In genomic region chr6:14742680-14743079, GRCh38 we compare ENCODE assay signal across 15 cellular contexts.
A peak's percentile ranks its signal among the peaks of the same experiment; 100 is the strongest.
DNase-seq lines count a peak whose midpoint lies in the region; ATAC-seq, FAIRE-seq and TF ChIP-seq lines count a peak whose summit lies in the region.
"Had no signal": no experiment of that assay in that cellular context is flagged by ENCODE, and none has a peak within 500 bp of the region (broad histone marks: within the 10 kb centered on the region; RNA-seq: fewer than 3 reads in every experiment).

No MANE protein-coding gene starts in this region.

- H3K79me2 ChIP-seq in keratinocyte (ENCODE audit: control insufficient read depth, insufficient read depth, low read length): no peaks in the 10 kb centered on the region

- no peak for TF ChIP-seq EP300 in upper lobe of left lung (IDR thresholded peaks at IDR 0.05)

- H3K27me3 ChIP-seq in keratinocyte (ENCODE audit: control insufficient read depth, extremely low read depth, insufficient read depth, low read length) (no peaks in the 10 kb centered on the region), upper lobe of left lung (no peaks in the 10 kb centered on the region)
- H3K27me3 ChIP-seq: vagina had no signal

- H4K20me1 ChIP-seq in keratinocyte (ENCODE audit: control insufficient read depth, extremely low read depth, insufficient read depth, low read length): no peaks in the 10 kb centered on the region

- peak overlapping the region in 2 of 3 experiments; percentile 22 to 35 for H3K4me3 ChIP-seq in keratinocyte (ENCODE audit: control insufficient read depth in 2 of 3, extremely low read depth in 1 of 3, insufficient read depth in 2 of 3, low read depth in 1 of 3, low read length in 3 of 3)
- H3K4me3 ChIP-seq in upper lobe of left lung: no peak overlapping the region
- H3K4me3 ChIP-seq: vagina had no signal

- H3K27ac Mint-ChIP-seq in activated naive CD4-positive, alpha-beta T cell treated with anti-CD3 and anti-CD28 coated beads, Interleukin-2, amount 50 U/mL, for 72 hours: peak overlapping the region; percentile 99 to 100
- peak overlapping the region; percentile 100 for H3K27ac Mint-ChIP-seq in activated T-helper 17 cell treated with anti-CD3 and anti-CD28 coated beads, Interleukin-2, amount 50 U/mL, for 72 hours

- H3K4me3 Mint-ChIP-seq in activated T-helper 17 cell treated with anti-CD3 and anti-CD28 coated beads, Interleukin-2, amount 50 U/mL, for 72 hours: peak overlapping the region; percentile 78

- TF ChIP-seq CTCF in keratinocyte (optimal IDR thresholded peaks at IDR 0.05 in 1 of 3, IDR thresholded peaks at IDR 0.05 in 1 of 3, conservative IDR thresholded peaks at IDR 0.05 in 1 of 3; ENCODE audit: extremely low read depth in 1 of 3, insufficient read depth in 2 of 3, low read length in 3 of 3): no peak
- TF ChIP-seq CTCF in upper lobe of left lung (IDR thresholded peaks at IDR 0.05): no peak

- peaks cover 33% of the 10 kb centered on the region for H3K4me1 ChIP-seq in keratinocyte (ENCODE audit: control insufficient read depth, extremely low read depth, insufficient read depth, low read length)
- peaks cover 0 to 7% (median 0%) of the 10 kb centered on the region in 4 donors for H3K4me1 ChIP-seq in upper lobe of left lung

- ATAC-seq in activated naive CD4-positive, alpha-beta T cell treated with anti-CD3 and anti-CD28 coated beads, Interleukin-2, amount 50 U/mL, for 72 hours: no peak
- ATAC-seq in activated T-helper 17 cell treated with anti-CD3 and anti-CD28 coated beads, Interleukin-2, amount 50 U/mL, for 72 hours (replicated peaks): no peak
- ATAC-seq in upper lobe of left lung (ENCODE audit: low FRiP score in 2 of 2) (no peak), HG03520 (IDR thresholded peaks at IDR 0.05; ENCODE audit: unreplicated experiment) (no peak)
- ATAC-seq: left colon had no signal

- TF ChIP-seq POLR2A in upper lobe of left lung (IDR thresholded peaks at IDR 0.05): no peak

- H3K27ac ChIP-seq in keratinocyte (ENCODE audit: control insufficient read depth, insufficient read depth, low read length) (peak overlapping the region; percentile 100), upper lobe of left lung (peak overlapping the region; percentile 9 to 71 (median 60))
- H3K27ac ChIP-seq: WERI-Rb-1 had no signal

- peaks cover 55 to 68% of the 10 kb centered on the region in 2 donors for H3K36me3 Mint-ChIP-seq in activated naive CD4-positive, alpha-beta T cell treated with anti-CD3 and anti-CD28 coated beads, Interleukin-2, amount 50 U/mL, for 72 hours
- H3K36me3 Mint-ChIP-seq in activated T-helper 17 cell treated with anti-CD3 and anti-CD28 coated beads, Interleukin-2, amount 50 U/mL, for 72 hours (ENCODE audit: low read depth): peaks cover 39% of the 10 kb centered on the region

- H3K36me3 ChIP-seq in keratinocyte (ENCODE audit: control insufficient read depth in 2 of 2, extremely low read depth in 1 of 2, insufficient read depth in 2 of 2, low read length in 2 of 2) (no peaks in the 10 kb centered on the region), upper lobe of left lung (no peaks in the 10 kb centered on the region)
- H3K36me3 ChIP-seq: vagina, WERI-Rb-1 had no signal

- H3K9ac ChIP-seq in keratinocyte (ENCODE audit: control insufficient read depth, extremely low read depth, insufficient read depth, low read length): peak overlapping the region; percentile 92

- H3K4me1 Mint-ChIP-seq in activated T-helper 17 cell treated with anti-CD3 and anti-CD28 coated beads, Interleukin-2, amount 50 U/mL, for 72 hours: peaks cover 64% of the 10 kb centered on the region

- dilution Hi-C loops in keratinocyte (cut with MboI; ENCODE audit: extremely low pct_ligation_motif_present, low sequenced_read_pairs): no loop called here

- H3K9me3 ChIP-seq in keratinocyte (ENCODE audit: control insufficient read depth, low read depth, low read length) (peaks cover 2% of the 10 kb centered on the region), upper lobe of left lung (no peaks in the 10 kb centered on the region)
- H3K9me3 ChIP-seq: vagina had no signal

- no peaks in the 10 kb centered on the region for H3K27me3 Mint-ChIP-seq in activated T-helper 17 cell treated with anti-CD3 and anti-CD28 coated beads, Interleukin-2, amount 50 U/mL, for 72 hours

- DNase-seq in activated naive CD4-positive, alpha-beta T cell treated with anti-CD3 and anti-CD28 coated beads, Interleukin-2, amount 50 U/mL, for 72 hours (ENCODE audit: low spot score in 2 of 2): no peak
- DNase-seq in activated naive CD4-positive, alpha-beta T cell (lab: John Stamatoyannopoulos, UW): no peak
- no peak for DNase-seq in keratinocyte (ENCODE audit: low read depth, low spot score)
- DNase-seq in upper lobe of left lung: no peak
- no peak for DNase-seq in stimulated activated CD4-positive, alpha-beta T cell treated with anti-CD3 and anti-CD28 coated beads, Interleukin-4, amount 100 ng/mL, for 4 hours
- no peak for DNase-seq in NOMO-1 (lab: John Stamatoyannopoulos, UW; ENCODE audit: unreplicated experiment in 2 of 2)
- DNase-seq: activated CD8-positive, alpha-beta memory T cell treated with anti-CD3 and anti-CD28 coated beads, Interleukin-2, amount 50 U/mL, for 4 hours; KBM-7; left colon; NCI-H69; stimulated activated naive CD4-positive, alpha-beta T cell treated with Interleukin-2 at 50 U/mL for 16 hours; WERI-Rb-1 had no signal

- no peak overlapping the region for H2AFZ ChIP-seq in keratinocyte (ENCODE audit: control insufficient read depth, low read length)

- H3K4me2 ChIP-seq in keratinocyte (ENCODE audit: control insufficient read depth, extremely low read depth, insufficient read depth, low read depth, low read length): peak overlapping the region; percentile 69

- FAIRE-seq in keratinocyte (lab: Jason Lieb, UNC): no peak

- peaks cover 42 to 45% of the 10 kb centered on the region in 2 donors for H3K9me3 Mint-ChIP-seq in activated naive CD4-positive, alpha-beta T cell treated with anti-CD3 and anti-CD28 coated beads, Interleukin-2, amount 50 U/mL, for 72 hours
- H3K9me3 Mint-ChIP-seq in activated T-helper 17 cell treated with anti-CD3 and anti-CD28 coated beads, Interleukin-2, amount 50 U/mL, for 72 hours: peaks cover 18% of the 10 kb centered on the region

- no peaks in the 10 kb centered on the region for H3K9me1 ChIP-seq in keratinocyte (ENCODE audit: control insufficient read depth, extremely low read depth, insufficient read depth, low read length)

- 97 to 99% methylated on average over 5 of the region's 5 CpGs for WGBS in upper lobe of left lung, 2 donors

Comparison
In these comparisons a context has a peak if more than half of its experiments do, and no peak if none do; other contexts are left out.
1. H3K4me3 ChIP-seq: peak in keratinocyte (2 of 3); none in upper lobe of left lung (0 of 4).